Comparison of ENCODE assay signal across 11 cellular contexts in genomic region chr6:1392813-1393640, GRCh38. TPM values are rescaled to one million over a fixed set of nuclear protein-coding genes. Genes with fewer than 3 reads are reported as not detected.
DNase-seq lines count a peak whose midpoint lies in the region; ATAC-seq and TF ChIP-seq lines count a peak whose summit lies in the region.
"Had no signal": no experiment of that assay in that cellular context is flagged by ENCODE, and none has a peak within 500 bp of the region (broad histone marks: within the 10 kb centered on the region; RNA-seq: fewer than 3 reads in every experiment).

No MANE protein-coding gene starts in this region.

- ATAC-seq in right lobe of liver (peak in 2 of 4 donors; percentile 7 to 12), GM18909 (IDR thresholded peaks at IDR 0.05; ENCODE audit: poor library complexity, unreplicated experiment) (no peak), GM21737 (IDR thresholded peaks at IDR 0.05; ENCODE audit: unreplicated experiment) (no peak), HG03378 (IDR thresholded peaks at IDR 0.05; ENCODE audit: unreplicated experiment) (no peak)

- WGBS in right lobe of liver (ENCODE audit: insufficient coverage, low coverage, low lambda C conversion rate, missing lambda C conversion rate), result 6% methylated on average over 10 of the region's 74 CpGs

- DNase-seq in HFF-Myc (ENCODE audit: extremely low read depth, low read depth) (no peak), right lobe of liver (peak in 1 of 3 donors; percentile 33), skeletal muscle cell (ENCODE audit: low read depth) (no peak), H4 (ENCODE audit: low spot score) (no peak)
- DNase-seq: erythroblast had no signal

- H3K27me3 ChIP-seq in right lobe of liver, result peaks cover 4 to 46% of the 10 kb centered on the region in 2 donors

- H3K36me3 ChIP-seq in right lobe of liver, result no peaks in the 10 kb centered on the region

- H3K9me3 ChIP-seq in right lobe of liver, result no peaks in the 10 kb centered on the region

- TF ChIP-seq POLR2A in right lobe of liver (IDR thresholded peaks at IDR 0.05), result no peak

- peaks cover 0 to 21% (median 0%) of the 10 kb centered on the region in 4 donors for H3K4me1 ChIP-seq in right lobe of liver

- H3K4me3 ChIP-seq in HFF-Myc (replicated peaks; ENCODE audit: low read depth, low read length), result peak overlapping the region; percentile 79
- peak overlapping the region in 2 of 3 donors; percentile 16 to 23 for H3K4me3 ChIP-seq in right lobe of liver
- H3K4me3 ChIP-seq in skeletal muscle cell (ENCODE audit: low read depth, low read length), result peak overlapping the region; percentile 53

- intact Hi-C loops in right lobe of liver (cut with DNase I), result loop anchor here in 1 of 2 donors (10.0 kb wide), 1 partner anchor 608 kb away; no protein-coding TSS in a partner anchor

- TF ChIP-seq CTCF in HFF-Myc (IDR thresholded peaks at IDR 0.05; ENCODE audit: low read depth, low read length, missing control alignments) (no peak), right lobe of liver (IDR thresholded peaks at IDR 0.05) (no peak)

- peak overlapping the region; percentile 14 for H3K27ac ChIP-seq in cingulate gyrus (ENCODE audit: low read depth, low read length)
- no peak overlapping the region for H3K27ac ChIP-seq in right lobe of liver
- H3K27ac ChIP-seq: RWPE1, skin epidermis had no signal

RNA-seq across cellular contexts. Expression of gene FOXF2, which starts 3.7 kb away (rescaled TPM):
- under 1 TPM in 2 of 6 experiments, not detected in 4; 0.11 to 0.19 TPM for total RNA-seq in right lobe of liver
- total RNA-seq in H4 (2014; rRNA removed; shearing (Covaris generic)), result 18.3 and 21.5 TPM in 2 replicates

Comparison
In these comparisons a context has a peak if more than half of its experiments do, and no peak if none do; other contexts are left out.
1. H3K4me3 ChIP-seq: peak in every context shown above with its lines; median percentile 79 in HFF-Myc; 53 in skeletal muscle cell; 20 in right lobe of liver.
2. RNA of gene FOXF2, which starts 3.7 kb away (total RNA-seq): 18.3 to 21.5 TPM in H4; 0.11 to 0.19 TPM in right lobe of liver; every median in the first group is over 10 times any median in the second.